9 cellular contexts compared by ENCODE assay signal in the genomic region with DNA sequence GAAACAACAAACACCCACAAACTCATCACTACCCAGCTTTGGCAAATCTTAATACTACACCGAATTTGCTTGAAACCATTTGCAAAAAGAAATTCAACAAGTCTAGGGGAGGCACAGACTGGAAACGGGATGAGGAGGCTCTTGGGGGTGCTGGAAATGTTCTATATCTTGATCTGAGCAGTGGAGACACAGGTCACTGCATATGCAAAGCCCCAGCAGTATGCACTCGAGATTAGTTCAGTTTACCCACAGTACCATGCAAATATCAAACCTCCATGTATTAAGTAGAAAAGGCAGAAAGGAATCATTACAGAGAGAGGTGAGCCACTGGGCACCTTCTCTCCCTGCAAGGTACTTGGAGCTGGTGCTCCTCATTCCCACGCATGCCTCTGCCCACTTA.
DNase-seq lines count a peak whose midpoint lies in the region; ATAC-seq and TF ChIP-seq lines count a peak whose summit lies in the region.
"Had no signal": no experiment of that assay in that cellular context is flagged by ENCODE, and none has a peak within 500 bp of the region (broad histone marks: within the 10 kb centered on the region; RNA-seq: fewer than 3 reads in every experiment).

No MANE protein-coding gene starts in this region.

- ATAC-seq in stimulated activated naive CD8-positive, alpha-beta T cell treated with anti-CD3 and anti-CD28 coated beads, Interleukin-15, amount 100 ng/mL, for 72 hours = no peak
- ATAC-seq in GM21786 (IDR thresholded peaks at IDR 0.05; ENCODE audit: unreplicated experiment) = no peak

- H3K4me3 Mint-ChIP-seq in activated naive CD4-positive, alpha-beta T cell treated with anti-CD3 and anti-CD28 coated beads, Interleukin-2, amount 10 ng/mL, durations not matched to agents 7 days and 5 days = peak overlapping the region; percentile 13
- no peak overlapping the region for H3K4me3 Mint-ChIP-seq in endodermal cell
- peak overlapping the region; percentile 49 to 67 for H3K4me3 Mint-ChIP-seq in stimulated activated naive CD8-positive, alpha-beta T cell treated with anti-CD3 and anti-CD28 coated beads, Interleukin-15, amount 100 ng/mL, for 72 hours

- TF ChIP-seq CTCF in endodermal cell (conservative IDR thresholded peaks at IDR 0.05) = no peak
- no peak for TF ChIP-seq CTCF in MM.1S (IDR thresholded peaks at IDR 0.05; ENCODE audit: low read length)

- H3K36me3 ChIP-seq in SJSA1 (no peaks in the 10 kb centered on the region), endodermal cell (ENCODE audit: control insufficient read depth, insufficient read depth, low read length) (peaks cover 24% of the 10 kb centered on the region), MM.1S (replicated peaks; ENCODE audit: insufficient read depth, low read length) (no peaks in the 10 kb centered on the region)

- H3K9me3 Mint-ChIP-seq in activated naive CD4-positive, alpha-beta T cell treated with anti-CD3 and anti-CD28 coated beads, Interleukin-2, amount 10 ng/mL, durations not matched to agents 7 days and 5 days = peaks cover 16% of the 10 kb centered on the region
- peaks cover 11% of the 10 kb centered on the region for H3K9me3 Mint-ChIP-seq in endodermal cell
- peaks cover 3 to 9% of the 10 kb centered on the region in 2 donors for H3K9me3 Mint-ChIP-seq in stimulated activated naive CD8-positive, alpha-beta T cell treated with anti-CD3 and anti-CD28 coated beads, Interleukin-15, amount 100 ng/mL, for 72 hours

- H3F3A ChIP-seq in MM.1S (ENCODE audit: insufficient read depth, low read length) = no peaks in the 10 kb centered on the region

- H3K4me1 Mint-ChIP-seq in activated naive CD4-positive, alpha-beta T cell treated with anti-CD3 and anti-CD28 coated beads, Interleukin-2, amount 10 ng/mL, durations not matched to agents 7 days and 5 days = peaks cover 73% of the 10 kb centered on the region
- H3K4me1 Mint-ChIP-seq in endodermal cell = peaks cover 47% of the 10 kb centered on the region
- H3K4me1 Mint-ChIP-seq in stimulated activated naive CD8-positive, alpha-beta T cell treated with anti-CD3 and anti-CD28 coated beads, Interleukin-15, amount 100 ng/mL, for 72 hours = peaks cover 75% of the 10 kb centered on the region

- no peaks in the 10 kb centered on the region for H3K9me2 ChIP-seq in MM.1S (replicated peaks; ENCODE audit: insufficient read depth, low read length)

- no peak overlapping the region for H2AFZ ChIP-seq in MM.1S (ENCODE audit: low read length)

- DNase-seq in activated naive CD4-positive, alpha-beta T cell treated with anti-CD3 and anti-CD28 coated beads, Interleukin-2, amount 10 ng/mL, durations not matched to agents 7 days and 5 days = no peak
- DNase-seq in activated naive CD4-positive, alpha-beta T cell treated with anti-CD3 and anti-CD28 coated beads, Interleukin-2, amount 50 U/mL, for 16 hours = no peak
- DNase-seq in SJSA1 (ENCODE audit: low read depth in 1 of 2, low spot score in 2 of 2) (no peak), endodermal cell (no peak), MM.1S (no peak), NCI-H510A (lab: John Stamatoyannopoulos, UW) (no peak)
- no peak for DNase-seq in stimulated activated naive CD8-positive, alpha-beta T cell treated with anti-CD3 and anti-CD28 coated beads, Interleukin-15, amount 100 ng/mL, for 72 hours
- DNase-seq: stimulated activated naive CD4-positive, alpha-beta T cell had no signal

- H3K27me3 ChIP-seq in SJSA1 (replicated peaks) = no peaks in the 10 kb centered on the region
- H3K27me3 ChIP-seq in endodermal cell (ENCODE audit: control insufficient read depth, insufficient read depth, low read length, poor library complexity, severe bottlenecking) = no peaks in the 10 kb centered on the region
- no peaks in the 10 kb centered on the region for H3K27me3 ChIP-seq in MM.1S (replicated peaks; ENCODE audit: insufficient read depth, low read length)

- peak overlapping the region; percentile 87 for H3K27ac Mint-ChIP-seq in activated naive CD4-positive, alpha-beta T cell treated with anti-CD3 and anti-CD28 coated beads, Interleukin-2, amount 10 ng/mL, durations not matched to agents 7 days and 5 days
- H3K27ac Mint-ChIP-seq in endodermal cell = peak overlapping the region; percentile 75
- H3K27ac Mint-ChIP-seq in stimulated activated naive CD8-positive, alpha-beta T cell treated with anti-CD3 and anti-CD28 coated beads, Interleukin-15, amount 100 ng/mL, for 72 hours = peak overlapping the region; percentile 85 to 94

- CTCF ChIA-PET in activated naive CD4-positive, alpha-beta T cell treated with anti-CD3 and anti-CD28 coated beads, Interleukin-2, amount 10 ng/mL, durations not matched to agents 7 days and 5 days (lab: Charles Lee) = interaction anchor here (0.6 to 1.4 kb wide), 3 partner anchors 13 to 55 kb away, joined by 3 to 9 read pairs (median 3); no protein-coding TSS in a partner anchor

- no peaks in the 10 kb centered on the region for H3K79me2 ChIP-seq in MM.1S (ENCODE audit: low read length)

- H3K4me3 ChIP-seq in SJSA1 (no peak overlapping the region), endodermal cell (ENCODE audit: low read length) (no peak overlapping the region), MM.1S (ENCODE audit: low read length) (no peak overlapping the region)

- H3K9ac ChIP-seq in endodermal cell (ENCODE audit: extremely low read depth, low read length, poor library complexity, severe bottlenecking) (no peak overlapping the region), MM.1S (ENCODE audit: low read length) (no peak overlapping the region)

- peaks cover 73% of the 10 kb centered on the region for H3K36me3 Mint-ChIP-seq in activated naive CD4-positive, alpha-beta T cell treated with anti-CD3 and anti-CD28 coated beads, Interleukin-2, amount 10 ng/mL, durations not matched to agents 7 days and 5 days
- peaks cover 21% of the 10 kb centered on the region for H3K36me3 Mint-ChIP-seq in endodermal cell (ENCODE audit: low read depth)

- H3K27ac ChIP-seq in SJSA1 = peak overlapping the region; percentile 66
- H3K27ac ChIP-seq in endodermal cell (ENCODE audit: low read depth, low read length) = peak overlapping the region; percentile 95
- no peak overlapping the region for H3K27ac ChIP-seq in MM.1S (ENCODE audit: low read length)

- 57 to 85% methylated on average over 1 to 4 of the region's 4 CpGs for WGBS in endodermal cell (ENCODE audit: insufficient coverage in 1 of 2, insufficient read length in 1 of 2), 2 experiments

- no peak overlapping the region for H3K4me2 ChIP-seq in MM.1S (ENCODE audit: low read depth, low read length)

- H3K9me3 ChIP-seq in SJSA1 (replicated peaks) (no peaks in the 10 kb centered on the region), endodermal cell (ENCODE audit: control insufficient read depth, low read length) (peaks cover 7% of the 10 kb centered on the region), MM.1S (replicated peaks; ENCODE audit: insufficient read depth, low read length) (no peaks in the 10 kb centered on the region)

- peaks cover 3% of the 10 kb centered on the region for H3K27me3 Mint-ChIP-seq in activated naive CD4-positive, alpha-beta T cell treated with anti-CD3 and anti-CD28 coated beads, Interleukin-2, amount 10 ng/mL, durations not matched to agents 7 days and 5 days
- no peaks in the 10 kb centered on the region for H3K27me3 Mint-ChIP-seq in endodermal cell (ENCODE audit: insufficient read depth)
- H3K27me3 Mint-ChIP-seq in stimulated activated naive CD8-positive, alpha-beta T cell treated with anti-CD3 and anti-CD28 coated beads, Interleukin-15, amount 100 ng/mL, for 72 hours = no peaks in the 10 kb centered on the region

- H3K4me1 ChIP-seq in SJSA1 (replicated peaks) = peaks cover 27% of the 10 kb centered on the region
- H3K4me1 ChIP-seq in endodermal cell (ENCODE audit: control insufficient read depth, insufficient read depth, low read length) = peaks cover 19% of the 10 kb centered on the region
- H3K4me1 ChIP-seq in MM.1S (ENCODE audit: low read length) = no peaks in the 10 kb centered on the region

- H4K20me1 ChIP-seq in MM.1S (ENCODE audit: insufficient read depth, low read length) = no peaks in the 10 kb centered on the region
